ENCODE assay signal across 9 cellular contexts in genomic region chr9:32344551-32345182, GRCh38. TPM values are rescaled to one million over a fixed set of nuclear protein-coding genes. Genes with fewer than 3 reads are reported as not detected.
A peak's percentile ranks its signal among the peaks of the same experiment; 100 is the strongest.
DNase-seq lines count a peak whose midpoint lies in the region; ATAC-seq and TF ChIP-seq lines count a peak whose summit lies in the region.
"Had no signal": no experiment of that assay in that cellular context is flagged by ENCODE, and none has a peak within 500 bp of the region (broad histone marks: within the 10 kb centered on the region; RNA-seq: fewer than 3 reads in every experiment).

No MANE protein-coding gene starts in this region.

- H3K9ac ChIP-seq in ES-I3 (ENCODE audit: low read depth, low read length), result peak overlapping the region; percentile 14

- no peaks in the 10 kb centered on the region for H3K27me3 ChIP-seq in right lobe of liver

- intact Hi-C loops in right lobe of liver (cut with DNase I), result no loop called here

- no peaks in the 10 kb centered on the region for H3K36me3 ChIP-seq in ES-I3 (ENCODE audit: insufficient read depth, low read length)
- no peaks in the 10 kb centered on the region for H3K36me3 ChIP-seq in right lobe of liver

- no peak for TF ChIP-seq POLR2A in right lobe of liver (IDR thresholded peaks at IDR 0.05)

- H3K4me1 ChIP-seq in ES-I3 (ENCODE audit: insufficient read depth, low read length) (peaks cover 53% of the 10 kb centered on the region), right lobe of liver (no peaks in the 10 kb centered on the region)

- DNase-seq in astrocyte of the spinal cord (ENCODE audit: low read depth, low spot score), result peak; percentile 43
- DNase-seq in right lobe of liver, result no peak
- DNase-seq in NCI-H82 (lab: John Stamatoyannopoulos, UW), result no peak
- DNase-seq in medulla oblongata (ENCODE audit: extremely low spot score), result no peak
- no peak for DNase-seq in activated effector memory CD4-positive, alpha-beta T cell treated with Interleukin-2 at 50 U/mL for 16 hours
- DNase-seq: SIG-M5 had no signal

- H3K9me3 ChIP-seq in ES-I3 (ENCODE audit: control insufficient read depth, insufficient read depth, low read length) (no peaks in the 10 kb centered on the region), right lobe of liver (no peaks in the 10 kb centered on the region)

- H3K4me3 ChIP-seq in astrocyte of the spinal cord (ENCODE audit: low read depth, low read length) (no peak overlapping the region), right lobe of liver (peak overlapping the region in 1 of 3 donors; percentile 14)

- no peak for TF ChIP-seq CTCF in astrocyte of the spinal cord (IDR thresholded peaks at IDR 0.05; ENCODE audit: low read depth, low read length)
- no peak for TF ChIP-seq CTCF in right lobe of liver (IDR thresholded peaks at IDR 0.05)

- H3K27ac ChIP-seq in right lobe of liver, result no peak overlapping the region

- 36% methylated on average over 3 of the region's 6 CpGs for WGBS in right lobe of liver (ENCODE audit: insufficient coverage, low coverage, low lambda C conversion rate, missing lambda C conversion rate)

- peak; percentile 77 for ATAC-seq in HG03442 (IDR thresholded peaks at IDR 0.05; ENCODE audit: unreplicated experiment)
- ATAC-seq in right lobe of liver, result peak; percentile 34 to 75 (median 60)
- ATAC-seq in GM21619 (IDR thresholded peaks at IDR 0.05; ENCODE audit: unreplicated experiment), result no peak

- in situ Hi-C loops in astrocyte of the spinal cord (cut with HindIII; ENCODE audit: low sequenced_read_pairs), result no loop called here

RNA-seq across cellular contexts. Expression of gene ACO1, which starts 39.8 kb away (rescaled TPM):
- 100 to 1,000 TPM in 3 of 6 experiments, 10 to 100 TPM in 3; 75.4 to 108 (median 98.1) TPM for total RNA-seq in right lobe of liver
